Comparison of ENCODE assay signal across 18 cellular contexts in the genomic region with DNA sequence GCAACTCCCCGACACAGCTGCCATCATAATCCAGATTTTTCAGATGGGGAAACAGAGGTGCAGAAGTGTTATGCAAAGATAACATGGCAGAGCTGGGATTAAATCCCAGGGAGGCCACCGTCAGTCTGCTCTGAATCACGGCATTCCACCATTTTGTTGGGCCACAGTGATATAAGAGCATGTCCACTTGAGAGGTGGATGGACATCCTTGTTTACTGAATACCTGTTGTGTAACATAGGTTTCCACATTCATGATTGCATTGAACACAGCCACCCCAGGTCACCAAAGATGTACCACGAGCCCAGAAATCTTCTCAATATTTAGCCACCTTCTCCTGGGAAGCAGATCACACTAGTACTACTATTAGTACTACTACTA.
"Had no signal": no experiment of that assay in that cellular context is flagged by ENCODE, and none has a peak within 500 bp of the region (broad histone marks: within the 10 kb centered on the region; RNA-seq: fewer than 3 reads in every experiment).

No MANE protein-coding gene starts in this region.

- H3K4me2 ChIP-seq: neural progenitor cell had no signal

- H3K9ac ChIP-seq: neural progenitor cell had no signal

- H3K27ac Mint-ChIP-seq: natural killer cell treated with Interleukin-12 subunit alpha and Interleukin-12 subunit beta and Interleukin-15 and Interleukin-18, amount 100 ng/mL, for 72 hours; neural progenitor cell; progenitor cell of endocrine pancreas had no signal

- H3K4me1 ChIP-seq: left lung, lower lobe of right lung, neural progenitor cell had no signal

- H3K4me3 ChIP-seq: coronary artery, gastroesophageal sphincter, left lung, lower lobe of right lung, neural progenitor cell, pancreas, spleen had no signal

- H3K27me3 Mint-ChIP-seq: natural killer cell treated with Interleukin-12 subunit alpha and Interleukin-12 subunit beta and Interleukin-15 and Interleukin-18, amount 100 ng/mL, for 72 hours had no signal

- H3K4me3 Mint-ChIP-seq: natural killer cell treated with Interleukin-12 subunit alpha and Interleukin-12 subunit beta and Interleukin-15 and Interleukin-18, amount 100 ng/mL, for 72 hours; neural progenitor cell had no signal

- H3K27ac ChIP-seq: coronary artery, gastroesophageal sphincter, left lung, lower lobe of right lung, neural progenitor cell, pancreas, spleen had no signal

- ATAC-seq: gastroesophageal sphincter; natural killer cell treated with Interleukin-12 subunit alpha and Interleukin-12 subunit beta and Interleukin-15 and Interleukin-18, amount 100 ng/mL, for 72 hours had no signal

- H2AFZ ChIP-seq: neural progenitor cell had no signal

- H3K36me3 ChIP-seq: gastroesophageal sphincter, left lung, lower lobe of right lung, neural progenitor cell, pancreas, spleen had no signal

- H3K9me3 ChIP-seq: gastroesophageal sphincter, left lung, lower lobe of right lung, pancreas, spleen had no signal

- H3K9me3 Mint-ChIP-seq: natural killer cell treated with Interleukin-12 subunit alpha and Interleukin-12 subunit beta and Interleukin-15 and Interleukin-18, amount 100 ng/mL, for 72 hours; neural progenitor cell had no signal

- H3K27me3 ChIP-seq: neural progenitor cell, pancreas had no signal

- H3K36me3 Mint-ChIP-seq: natural killer cell treated with Interleukin-12 subunit alpha and Interleukin-12 subunit beta and Interleukin-15 and Interleukin-18, amount 100 ng/mL, for 72 hours; neural progenitor cell had no signal

- FAIRE-seq: pancreas, urothelium cell line had no signal

- DNase-seq: effector CD4-positive, alpha-beta T cell; glutamatergic neuron; left lung; lower lobe of right lung; mesenchymal stem cell; midbrain; nucleus accumbens; spleen; stimulated activated CD4-positive, alpha-beta T cell treated with anti-CD3 and anti-CD28 coated beads, Interleukin-2, amount 100 ng/mL, for 24 hours; stimulated activated CD4-positive, alpha-beta T cell treated with anti-CD3 and anti-CD28 coated beads, Interleukin-4, amount 100 ng/mL, for 4 hours; stimulated activated naive CD4-positive, alpha-beta T cell had no signal
